ENCODE assay signal across 8 cellular contexts in the genomic region with DNA sequence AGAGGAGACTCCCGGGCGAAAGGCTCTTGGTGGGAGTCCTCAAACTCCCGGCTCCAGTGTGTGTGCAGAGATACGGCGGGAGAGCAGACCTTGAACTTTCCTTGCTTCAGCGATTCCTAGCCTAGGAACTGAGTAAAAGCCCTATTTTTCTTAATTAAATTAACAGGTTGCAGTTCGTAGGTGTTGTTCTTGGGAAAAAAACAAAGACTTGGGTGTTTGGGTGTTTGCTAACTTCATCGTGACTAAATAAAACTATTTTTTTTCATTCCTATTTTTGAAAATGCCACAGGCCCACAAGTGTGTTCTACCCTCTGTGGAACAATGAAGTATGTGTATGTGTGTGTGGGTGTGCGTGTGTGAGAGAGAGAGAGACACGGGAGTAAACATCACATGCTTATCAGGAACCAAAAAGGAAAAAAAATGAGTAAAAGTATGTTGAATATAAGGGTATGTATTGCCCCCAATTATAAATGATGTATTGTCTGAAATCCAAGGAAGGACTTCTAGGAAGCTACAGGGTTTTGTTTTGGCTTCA. TPM values are rescaled to one million over a fixed set of nuclear protein-coding genes. Genes with fewer than 3 reads are reported as not detected.
DNase-seq lines count a peak whose midpoint lies in the region; ATAC-seq lines count a peak whose summit lies in the region.

No MANE protein-coding gene starts in this region.

- H2AFZ ChIP-seq in ACC112 (ENCODE audit: low read length, unreplicated experiment) (peak overlapping the region; percentile 94), neuronal stem cell (ENCODE audit: low read length) (peak overlapping the region; percentile 98)

- peak overlapping the region; percentile 63 for H2AK5ac ChIP-seq in neuronal stem cell (ENCODE audit: low read depth, low read length)

- H3K9ac ChIP-seq in neuronal stem cell (ENCODE audit: low read depth, low read length, poor library complexity), result peak overlapping the region; percentile 60

- peak overlapping the region; percentile 82 for H3K14ac ChIP-seq in neuronal stem cell (ENCODE audit: low read length)

- no peaks in the 10 kb centered on the region for H3K36me3 Mint-ChIP-seq in T-helper 2 cell treated with Interferon-gamma antibody and Interleukin-4, amounts not matched to agents 5 μg/mL and 100 μg/mL, for 36 hours (ENCODE audit: low read depth)

- H3K27me3 ChIP-seq in ACC112 (ENCODE audit: insufficient read depth, low read length) (no peaks in the 10 kb centered on the region), neuronal stem cell (ENCODE audit: control insufficient read depth in 3 of 3, insufficient read depth in 3 of 3, low read depth in 1 of 3, low read length in 3 of 3) (peaks cover 3 to 34% (median 19%) of the 10 kb centered on the region in 3 experiments)

- H3K9me3 ChIP-seq in neuronal stem cell (replicated peaks in 1 of 2; ENCODE audit: control insufficient read depth in 2 of 2, insufficient read depth in 1 of 2, low read depth in 1 of 2, low read length in 2 of 2), result no peaks in the 10 kb centered on the region

- ATAC-seq in GM18517 (IDR thresholded peaks at IDR 0.05; ENCODE audit: unreplicated experiment) (peak; percentile 38), HG03159 (IDR thresholded peaks at IDR 0.05; ENCODE audit: unreplicated experiment) (peak; percentile 35)

- peak overlapping the region; percentile 90 for H3K18ac ChIP-seq in neuronal stem cell (ENCODE audit: low read length)

- H3K23ac ChIP-seq in neuronal stem cell (ENCODE audit: low read depth, low read length, poor library complexity), result peak overlapping the region; percentile 80

- H3K36me3 ChIP-seq in ACC112 (ENCODE audit: insufficient read depth, low read length), result no peaks in the 10 kb centered on the region
- no peaks in the 10 kb centered on the region for H3K36me3 ChIP-seq in neuronal stem cell (replicated peaks in 1 of 2; ENCODE audit: control insufficient read depth in 2 of 2, insufficient read depth in 2 of 2, low read length in 2 of 2)

- no peak overlapping the region for H4K8ac ChIP-seq in neuronal stem cell (ENCODE audit: low read depth, low read length)

- H2BK12ac ChIP-seq in neuronal stem cell (ENCODE audit: low read length), result no peak overlapping the region

- no peak overlapping the region for H3K27ac Mint-ChIP-seq in T-helper 2 cell treated with Interferon-gamma antibody and Interleukin-4, amounts not matched to agents 5 μg/mL and 100 μg/mL, for 36 hours

- no peaks in the 10 kb centered on the region for H3K9me3 Mint-ChIP-seq in T-helper 2 cell treated with Interferon-gamma antibody and Interleukin-4, amounts not matched to agents 5 μg/mL and 100 μg/mL, for 36 hours

- H3K4me1 ChIP-seq in ACC112 (ENCODE audit: control insufficient read depth, insufficient read depth, low read length, unreplicated experiment) (peaks cover 5% of the 10 kb centered on the region), neuronal stem cell (ENCODE audit: control insufficient read depth in 2 of 2, insufficient read depth in 1 of 2, low read depth in 1 of 2, low read length in 2 of 2) (no peaks in the 10 kb centered on the region)

- peak overlapping the region; percentile 93 for H3K4me2 ChIP-seq in neuronal stem cell (ENCODE audit: insufficient read depth, low read length, poor library complexity, severe bottlenecking)

- no peak overlapping the region for H2BK120ac ChIP-seq in neuronal stem cell (ENCODE audit: low read depth, low read length)

- WGBS in neuronal stem cell (ENCODE audit: extremely low coverage in 2 of 2, insufficient read length in 2 of 2, insufficient replicate concordance in 1 of 2), 2 donors, result no CpG with 5 or more reads among the region's 10 CpGs

- no peak for DNase-seq in T-helper 2 cell treated with Interferon-gamma antibody and Interleukin-4, amounts not matched to agents 5 μg/mL and 100 μg/mL, for 36 hours (ENCODE audit: low spot score)
- peak; percentile 64 for DNase-seq in fibroblast of peridontal ligament (ENCODE audit: extremely low read depth)
- no peak for DNase-seq in neuronal stem cell (ENCODE audit: low spot score)
- no peak for DNase-seq in NCI-H1930 (lab: John Stamatoyannopoulos, UW)
- DNase-seq in kidney glomerular epithelial cell (lab: John Stamatoyannopoulos, UW), result no peak

- H3K27ac ChIP-seq in ACC112 (ENCODE audit: low read depth, low read length), result peak overlapping the region; percentile 52; the same call in 1 of the 2 replicates
- no peak overlapping the region for H3K27ac ChIP-seq in neuronal stem cell (replicated peaks; ENCODE audit: low read length)

- no peak overlapping the region for H2BK15ac ChIP-seq in neuronal stem cell (ENCODE audit: low read length)

- H2BK5ac ChIP-seq in neuronal stem cell (ENCODE audit: low read length), result no peak overlapping the region

- no peaks in the 10 kb centered on the region for H3K79me2 ChIP-seq in ACC112 (ENCODE audit: control insufficient read depth, insufficient read depth, low read length, unreplicated experiment)

- peaks cover 10% of the 10 kb centered on the region for H3K4me1 Mint-ChIP-seq in T-helper 2 cell treated with Interferon-gamma antibody and Interleukin-4, amounts not matched to agents 5 μg/mL and 100 μg/mL, for 36 hours (ENCODE audit: low read depth)

- peaks cover 45% of the 10 kb centered on the region for H3K27me3 Mint-ChIP-seq in T-helper 2 cell treated with Interferon-gamma antibody and Interleukin-4, amounts not matched to agents 5 μg/mL and 100 μg/mL, for 36 hours (ENCODE audit: low read depth)

- peak overlapping the region; percentile 93 for H3K4me3 ChIP-seq in ACC112 (ENCODE audit: low read depth, low read length)
- H3K4me3 ChIP-seq in neuronal stem cell (ENCODE audit: low read length in 2 of 2), result peak overlapping the region; percentile 61 to 87

- no peak overlapping the region for H4K91ac ChIP-seq in neuronal stem cell (ENCODE audit: low read depth, low read length, poor library complexity)

- peak overlapping the region; percentile 71 for H3K4me3 Mint-ChIP-seq in T-helper 2 cell treated with Interferon-gamma antibody and Interleukin-4, amounts not matched to agents 5 μg/mL and 100 μg/mL, for 36 hours

- H3K79me1 ChIP-seq in neuronal stem cell (ENCODE audit: low read depth, low read length), result no peaks in the 10 kb centered on the region

- no peak overlapping the region for H3K4ac ChIP-seq in neuronal stem cell (ENCODE audit: low read length)

RNA-seq across cellular contexts. Expression of gene TMEM117, which starts 0.6 kb away (rescaled TPM):
- polyA plus RNA-seq in neuronal stem cell (2013, experiment 1 of 2), result 0.15 TPM
- polyA plus RNA-seq in neuronal stem cell (2013, experiment 2 of 2), result 0.28 TPM

RNA-seq across cellular contexts. Expression of gene TWF1, which starts 30.4 kb away (rescaled TPM):
- 33.6 TPM for polyA plus RNA-seq in neuronal stem cell (2013, experiment 1 of 2)
- polyA plus RNA-seq in neuronal stem cell (2013, experiment 2 of 2), result 33.6 TPM
